ENCODE assay signal across 1 cellular context in genomic region chr16:68401871-68402747, GRCh38.
TF ChIP-seq lines count a peak whose summit lies in the region.

No MANE protein-coding gene starts in this region.

TF ChIP-seq in H1, 55 proteins besides CTCF, POLR2A, EP300 and RAD21:
- TF ChIP-seq CHD7 (IDR thresholded peaks at IDR 0.05; ENCODE audit: insufficient replicate concordance, low read length) (no peak), BACH1 (IDR thresholded peaks at IDR 0.05; ENCODE audit: low read length) (no peak), SIRT6 (IDR thresholded peaks at IDR 0.05; ENCODE audit: low read length) (no peak), CBX8 (IDR thresholded peaks at IDR 0.05; ENCODE audit: borderline replicate concordance, low read depth, low read length) (no peak), CEBPB (IDR thresholded peaks at IDR 0.05; ENCODE audit: low read depth, low read length) (no peak), RFX5 (IDR thresholded peaks at IDR 0.05; ENCODE audit: borderline replicate concordance, low read depth, low read length) (no peak)
